Comparison of ENCODE assay signal across 8 cellular contexts in the genomic region with DNA sequence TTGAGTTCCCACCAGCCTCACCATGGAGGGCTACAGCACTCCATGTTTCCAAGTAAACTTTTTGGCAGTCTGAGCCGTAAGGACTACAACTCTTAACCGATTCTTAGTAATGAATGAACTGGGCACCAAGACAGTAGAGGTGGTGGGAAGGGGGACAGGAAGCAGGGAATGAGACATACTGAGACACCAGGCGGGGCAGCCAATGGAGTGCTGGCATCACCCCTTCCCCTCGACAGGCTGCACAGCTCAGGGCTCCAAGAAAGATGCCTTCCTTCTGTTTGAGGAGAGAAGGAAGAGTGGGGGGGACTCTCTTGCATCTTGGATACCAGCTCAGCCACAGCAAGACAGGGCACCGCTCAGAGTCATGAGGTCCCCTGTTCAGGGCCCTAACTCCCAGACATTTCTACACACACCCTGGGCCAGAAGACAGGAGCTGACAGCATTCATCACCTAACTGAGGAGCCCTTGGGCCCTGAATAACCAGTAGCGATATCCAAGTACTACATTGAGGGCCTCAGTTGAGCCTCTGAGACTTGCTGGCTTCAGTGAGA. TPM values are rescaled to one million over a fixed set of nuclear protein-coding genes. Genes with fewer than 3 reads are reported as not detected.
DNase-seq lines count a peak whose midpoint lies in the region; ATAC-seq and TF ChIP-seq lines count a peak whose summit lies in the region.
"Had no signal": no experiment of that assay in that cellular context is flagged by ENCODE, and none has a peak within 500 bp of the region (broad histone marks: within the 10 kb centered on the region; RNA-seq: fewer than 3 reads in every experiment).

No MANE protein-coding gene starts in this region.

- H3K4me1 ChIP-seq in esophagus muscularis mucosa = peaks cover 5 to 55% (median 37%) of the 10 kb centered on the region in 4 donors

- H3K27me3 Mint-ChIP-seq in T-cell = no peaks in the 10 kb centered on the region
- H3K27me3 Mint-ChIP-seq in natural killer cell treated with Interleukin-12 subunit alpha and Interleukin-12 subunit beta and Interleukin-15 and Interleukin-18, amount 100 ng/mL, for 72 hours = no peaks in the 10 kb centered on the region

- intact Hi-C loops in esophagus muscularis mucosa (cut with DNase I) = no loop called here

- H3K4me3 Mint-ChIP-seq in T-cell = peak overlapping the region in 2 of 3 donors; percentile 59 to 61
- peak overlapping the region; percentile 1 for H3K4me3 Mint-ChIP-seq in natural killer cell treated with Interleukin-12 subunit alpha and Interleukin-12 subunit beta and Interleukin-15 and Interleukin-18, amount 100 ng/mL, for 72 hours

- peak overlapping the region; percentile 89 to 97 for H3K27ac Mint-ChIP-seq in T-cell
- peak overlapping the region; percentile 2 to 82 for H3K27ac Mint-ChIP-seq in natural killer cell treated with Interleukin-12 subunit alpha and Interleukin-12 subunit beta and Interleukin-15 and Interleukin-18, amount 100 ng/mL, for 72 hours

- POLR2A ChIA-PET in T-cell (lab: Charles Lee) = interaction anchor here (0.5 to 1.0 kb wide), 7 partner anchors 10 to 82 kb away, joined by 3 to 9 read pairs (median 3); no protein-coding TSS in a partner anchor
- POLR2A ChIA-PET in HEK293T (lab: Yijun Ruan, JAX) = interaction anchor here (1.0 kb wide), 1 partner anchor 112 kb away, joined by 4 read pairs; a partner anchor contains a TSS

- 77% methylated on average over 5 of the region's 6 CpGs for WGBS in esophagus muscularis mucosa

- DNase-seq in T-cell (peak in 1 of 34 experiments; percentile 17), HEK293T (ENCODE audit: extremely low spot score) (no peak), esophagus muscularis mucosa (ENCODE audit: extremely low spot score) (no peak)
- DNase-seq in natural killer cell treated with Interleukin-12 subunit alpha and Interleukin-12 subunit beta and Interleukin-15 and Interleukin-18, amount 100 ng/mL, for 72 hours (ENCODE audit: low spot score) = no peak
- DNase-seq: NCI-H2227 treated with DMSO at 0.1 percent for 48 hours had no signal

- no peak for TF ChIP-seq EP300 in esophagus muscularis mucosa (IDR thresholded peaks at IDR 0.05)

- H3K36me3 ChIP-seq in esophagus muscularis mucosa = no peaks in the 10 kb centered on the region

- no peaks in the 10 kb centered on the region for H3K9me3 Mint-ChIP-seq in T-cell
- no peaks in the 10 kb centered on the region for H3K9me3 Mint-ChIP-seq in natural killer cell treated with Interleukin-12 subunit alpha and Interleukin-12 subunit beta and Interleukin-15 and Interleukin-18, amount 100 ng/mL, for 72 hours

- H3K4me1 Mint-ChIP-seq in T-cell = peaks cover 73 to 77% (median 76%) of the 10 kb centered on the region in 3 donors
- H3K4me1 Mint-ChIP-seq in natural killer cell treated with Interleukin-12 subunit alpha and Interleukin-12 subunit beta and Interleukin-15 and Interleukin-18, amount 100 ng/mL, for 72 hours (ENCODE audit: low read depth in 2 of 2) = peaks cover 49% of the 10 kb centered on the region in 2 donors

- no peak for TF ChIP-seq POLR2A in esophagus muscularis mucosa (IDR thresholded peaks at IDR 0.05; ENCODE audit: low read depth)

- ATAC-seq in GM18519 (IDR thresholded peaks at IDR 0.05; ENCODE audit: low FRiP score, unreplicated experiment) (peak; percentile 10), HG02588 (IDR thresholded peaks at IDR 0.05; ENCODE audit: unreplicated experiment) (peak; percentile 7), T-cell (replicated peaks in 1 of 4) (peak; percentile 10 to 25 (median 14)), HG03139 (IDR thresholded peaks at IDR 0.05; ENCODE audit: unreplicated experiment) (no peak)
- ATAC-seq in natural killer cell treated with Interleukin-12 subunit alpha and Interleukin-12 subunit beta and Interleukin-15 and Interleukin-18, amount 100 ng/mL, for 72 hours = peak in 1 of 2 donors; percentile 46

- H3K9me3 ChIP-seq in esophagus muscularis mucosa = no peaks in the 10 kb centered on the region

- TF ChIP-seq CTCF in esophagus muscularis mucosa (IDR thresholded peaks at IDR 0.05) = no peak

- H3K36me3 Mint-ChIP-seq in T-cell = no peaks in the 10 kb centered on the region
- no peaks in the 10 kb centered on the region for H3K36me3 Mint-ChIP-seq in natural killer cell treated with Interleukin-12 subunit alpha and Interleukin-12 subunit beta and Interleukin-15 and Interleukin-18, amount 100 ng/mL, for 72 hours

- H3K27me3 ChIP-seq in esophagus muscularis mucosa = no peaks in the 10 kb centered on the region

- CTCF ChIA-PET in T-cell (lab: Charles Lee) = interaction anchor here (0.6 to 2.1 kb wide), 22 partner anchors 7 to 427 kb away, joined by 3 to 10 read pairs (median 4); no protein-coding TSS in a partner anchor
- CTCF ChIA-PET in HEK293T (lab: Yijun Ruan, JAX) = interaction anchor here (0.6 to 1.7 kb wide), 9 partner anchors 10 to 364 kb away, joined by 3 to 9 read pairs (median 3); no protein-coding TSS in a partner anchor

- no peak overlapping the region for H3K4me3 ChIP-seq in esophagus muscularis mucosa

- no peak overlapping the region for H3K27ac ChIP-seq in esophagus muscularis mucosa (replicated peaks in 1 of 4)

TF ChIP-seq in HEK293T, 16 proteins besides CTCF, POLR2A, EP300 and RAD21:
- TF ChIP-seq FOXM1 (IDR thresholded peaks at IDR 0.05; ENCODE audit: borderline replicate concordance) (no peak), BHLHE40 (IDR thresholded peaks at IDR 0.05; ENCODE audit: borderline replicate concordance) (no peak), ZNF384 (IDR thresholded peaks at IDR 0.05) (no peak), FOXK2 (IDR thresholded peaks at IDR 0.05) (no peak), LEF1 (IDR thresholded peaks at IDR 0.05; ENCODE audit: borderline replicate concordance) (no peak), HDGF (IDR thresholded peaks at IDR 0.05; ENCODE audit: borderline replicate concordance) (no peak), ELF4 (IDR thresholded peaks at IDR 0.05) (no peak), NFRKB (IDR thresholded peaks at IDR 0.05) (no peak), ARNT (IDR thresholded peaks at IDR 0.05) (no peak), TARDBP (IDR thresholded peaks at IDR 0.05) (no peak), L3MBTL2 (conservative IDR thresholded peaks at IDR 0.05) (no peak), SP1 (IDR thresholded peaks at IDR 0.05) (no peak), CTBP1 (IDR thresholded peaks at IDR 0.05; ENCODE audit: borderline replicate concordance) (no peak), FOXA1 (IDR thresholded peaks at IDR 0.05) (no peak), SUZ12 (IDR thresholded peaks at IDR 0.05) (no peak)
- TF ChIP-seq, protein P1, sequence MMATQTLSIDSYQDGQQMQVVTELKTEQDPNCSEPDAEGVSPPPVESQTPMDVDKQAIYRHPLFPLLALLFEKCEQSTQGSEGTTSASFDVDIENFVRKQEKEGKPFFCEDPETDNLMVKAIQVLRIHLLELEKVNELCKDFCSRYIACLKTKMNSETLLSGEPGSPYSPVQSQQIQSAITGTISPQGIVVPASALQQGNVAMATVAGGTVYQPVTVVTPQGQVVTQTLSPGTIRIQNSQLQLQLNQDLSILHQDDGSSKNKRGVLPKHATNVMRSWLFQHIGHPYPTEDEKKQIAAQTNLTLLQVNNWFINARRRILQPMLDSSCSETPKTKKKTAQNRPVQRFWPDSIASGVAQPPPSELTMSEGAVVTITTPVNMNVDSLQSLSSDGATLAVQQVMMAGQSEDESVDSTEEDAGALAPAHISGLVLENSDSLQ (IDR thresholded peaks at IDR 0.05) = no peak

RNA-seq across cellular contexts. Expression of a gene that starts 45.2 kb away (rescaled TPM):
- 100 to 1,000 TPM; 118 to 193 (median 132) TPM for total RNA-seq in T-cell
- 100 to 1,000 TPM in 1 of 2 donors, 10 to 100 TPM in 1; 92.3 to 125 TPM for total RNA-seq in natural killer cell treated with Interleukin-12 subunit alpha and Interleukin-12 subunit beta and Interleukin-15 and Interleukin-18, amount 100 ng/mL, for 72 hours
- 100 to 1,000 TPM; 124 to 137 (median 129) TPM for total RNA-seq in esophagus muscularis mucosa
